ENCODE assay signal across 15 cellular contexts in the genomic region with DNA sequence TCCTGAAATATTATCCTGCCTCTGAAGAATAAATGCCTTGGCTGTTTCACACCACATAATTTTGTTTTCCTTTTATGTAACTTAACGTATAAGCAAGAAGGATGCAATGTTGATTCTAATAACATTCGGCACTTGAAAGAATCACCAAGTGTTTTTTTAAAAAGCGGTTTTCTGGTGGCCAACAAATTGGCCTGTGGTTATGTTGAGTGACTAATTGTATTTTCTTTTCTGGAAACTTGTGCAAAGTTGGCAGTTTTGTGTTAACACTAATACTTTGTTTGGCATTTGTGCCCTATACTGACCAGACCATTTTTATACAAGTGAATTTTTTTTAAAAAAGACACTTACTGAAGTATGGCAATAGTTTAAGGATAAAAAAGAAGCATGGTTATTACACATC.
DNase-seq lines count a peak whose midpoint lies in the region; ATAC-seq and TF ChIP-seq lines count a peak whose summit lies in the region.
"Had no signal": no experiment of that assay in that cellular context is flagged by ENCODE, and none has a peak within 500 bp of the region (broad histone marks: within the 10 kb centered on the region; RNA-seq: fewer than 3 reads in every experiment).

No MANE protein-coding gene starts in this region.

- WGBS in endodermal cell (ENCODE audit: insufficient coverage in 1 of 2, insufficient read length in 1 of 2), 2 experiments = 95% methylated on average over 3 of the region's 3 CpGs; no CpG with 5 or more reads in 1 of the 2 experiments

- no peak overlapping the region for H3K9ac ChIP-seq in endodermal cell (ENCODE audit: extremely low read depth, low read length, poor library complexity, severe bottlenecking)

- H3K4me3 ChIP-seq in AG10803 (ENCODE audit: low read length) (peak overlapping the region; percentile 28), endodermal cell (ENCODE audit: low read length) (no peak overlapping the region)
- H3K4me3 ChIP-seq: body of pancreas, left lung had no signal

- H3K36me3 Mint-ChIP-seq in endodermal cell (ENCODE audit: low read depth) (no peaks in the 10 kb centered on the region), neural crest cell (ENCODE audit: low read depth) (no peaks in the 10 kb centered on the region)
- H3K36me3 Mint-ChIP-seq in activated T-cell treated with anti-CD3 and anti-CD28 coated beads, Interleukin-2, amount 50 U/mL, for 24 hours (ENCODE audit: low read depth) = no peaks in the 10 kb centered on the region

- H3K27ac ChIP-seq in endodermal cell (ENCODE audit: low read depth, low read length) = peak overlapping the region; percentile 40
- H3K27ac ChIP-seq: body of pancreas had no signal

- ATAC-seq in HG03469 (IDR thresholded peaks at IDR 0.05; ENCODE audit: unreplicated experiment) = no peak
- ATAC-seq: body of pancreas had no signal

- H3K4me1 ChIP-seq in endodermal cell (ENCODE audit: control insufficient read depth, insufficient read depth, low read length) = peaks cover 6% of the 10 kb centered on the region
- H3K4me1 ChIP-seq: body of pancreas, left lung had no signal

- no peaks in the 10 kb centered on the region for H3K27me3 ChIP-seq in endodermal cell (ENCODE audit: control insufficient read depth, insufficient read depth, low read length, poor library complexity, severe bottlenecking)
- H3K27me3 ChIP-seq: body of pancreas, left lung, tibial nerve had no signal

- TF ChIP-seq CTCF in AG10803 (conservative IDR thresholded peaks at IDR 0.05; ENCODE audit: low read length) (no peak), endodermal cell (conservative IDR thresholded peaks at IDR 0.05) (no peak), neural crest cell (conservative IDR thresholded peaks at IDR 0.05) (no peak)

- DNase-seq in AG10803 (ENCODE audit: low read depth) (no peak), MV-4-11 (lab: John Stamatoyannopoulos, UW) (peak; percentile 17), endodermal cell (no peak), neural crest cell (ENCODE audit: low read depth, low spot score) (no peak)
- no peak for DNase-seq in activated CD8-positive, alpha-beta memory T cell treated with anti-CD3 and anti-CD28 coated beads for 24 hours
- no peak for DNase-seq in activated T-cell treated with anti-CD3 and anti-CD28 coated beads, Interleukin-2, amount 50 U/mL, for 24 hours
- DNase-seq in activated CD4-positive, CD25-positive, alpha-beta regulatory T cell (lab: John Stamatoyannopoulos, UW) = no peak
- DNase-seq: ACHN, Kasumi-1, left lung, NCI-H2081 treated with DMSO at 0.1 percent for 48 hours had no signal

- H3K4me3 Mint-ChIP-seq in endodermal cell (no peak overlapping the region), neural crest cell (peak overlapping the region; percentile 3)
- H3K4me3 Mint-ChIP-seq in activated T-cell treated with anti-CD3 and anti-CD28 coated beads, Interleukin-2, amount 50 U/mL, for 24 hours = no peak overlapping the region
- H3K4me3 Mint-ChIP-seq: T-helper 2 cell treated with Interferon-gamma antibody and Interleukin-4, amounts not matched to agents 5 μg/mL and 100 μg/mL, for 36 hours had no signal

- H3K27me3 Mint-ChIP-seq in endodermal cell (ENCODE audit: insufficient read depth) = peaks cover 2% of the 10 kb centered on the region
- no peaks in the 10 kb centered on the region for H3K27me3 Mint-ChIP-seq in neural crest cell (ENCODE audit: low read depth)
- no peaks in the 10 kb centered on the region for H3K27me3 Mint-ChIP-seq in activated T-cell treated with anti-CD3 and anti-CD28 coated beads, Interleukin-2, amount 50 U/mL, for 24 hours

- no peaks in the 10 kb centered on the region for H3K9me3 ChIP-seq in endodermal cell (ENCODE audit: control insufficient read depth, low read length)
- H3K9me3 ChIP-seq: body of pancreas, left lung, tibial nerve had no signal

- H3K4me1 Mint-ChIP-seq in endodermal cell = peaks cover 38% of the 10 kb centered on the region
- H3K4me1 Mint-ChIP-seq in neural crest cell = peaks cover 77% of the 10 kb centered on the region
- H3K4me1 Mint-ChIP-seq in activated T-cell treated with anti-CD3 and anti-CD28 coated beads, Interleukin-2, amount 50 U/mL, for 24 hours (ENCODE audit: low read depth) = no peaks in the 10 kb centered on the region

- H3K36me3 ChIP-seq in endodermal cell (ENCODE audit: control insufficient read depth, insufficient read depth, low read length) = no peaks in the 10 kb centered on the region
- H3K36me3 ChIP-seq: tibial nerve had no signal

- H3K27ac Mint-ChIP-seq in endodermal cell (no peak overlapping the region), neural crest cell (ENCODE audit: unreplicated experiment) (peak overlapping the region; percentile 76)
- no peak overlapping the region for H3K27ac Mint-ChIP-seq in activated T-cell treated with anti-CD3 and anti-CD28 coated beads, Interleukin-2, amount 50 U/mL, for 24 hours
- H3K27ac Mint-ChIP-seq: T-helper 2 cell treated with Interferon-gamma antibody and Interleukin-4, amounts not matched to agents 5 μg/mL and 100 μg/mL, for 36 hours had no signal

- H3K9me3 Mint-ChIP-seq in endodermal cell (no peaks in the 10 kb centered on the region), neural crest cell (peaks cover 1% of the 10 kb centered on the region)
- peaks cover 4% of the 10 kb centered on the region for H3K9me3 Mint-ChIP-seq in activated T-cell treated with anti-CD3 and anti-CD28 coated beads, Interleukin-2, amount 50 U/mL, for 24 hours
- H3K9me3 Mint-ChIP-seq: T-helper 2 cell treated with Interferon-gamma antibody and Interleukin-4, amounts not matched to agents 5 μg/mL and 100 μg/mL, for 36 hours had no signal
